In genomic region chr4:150021483-150021882, GRCh38 we compare ENCODE assay signal across 27 cellular contexts.
"Had no signal": no experiment of that assay in that cellular context is flagged by ENCODE, and none has a peak within 500 bp of the region (broad histone marks: within the 10 kb centered on the region; RNA-seq: fewer than 3 reads in every experiment).

No MANE protein-coding gene starts in this region.

- H3K9ac ChIP-seq: neural progenitor cell, parathyroid adenoma had no signal

- H3K4me1 ChIP-seq: neural progenitor cell, parathyroid adenoma, psoas muscle, sigmoid colon, suprapubic skin, testis, tibial artery, transverse colon, upper lobe of right lung, uterus had no signal

- H3K36me3 ChIP-seq: neural progenitor cell, ovary, right lobe of liver, sigmoid colon, suprapubic skin, tibial artery, transverse colon, upper lobe of right lung, uterus had no signal

- ATAC-seq: natural killer cell; psoas muscle; right cardiac atrium; right lobe of liver; stimulated activated memory B cell treated with anti-CD40 and anti-IgM and Interleukin-4, amounts not matched to agents 10 μg/mL and 1 μg/mL and 100 μg/mL, for 72 hours; stimulated activated naive CD8-positive, alpha-beta T cell treated with anti-CD3 and anti-CD28 coated beads, Interleukin-15, amount 100 ng/mL, for 72 hours; stimulated activated naive CD8-positive, alpha-beta T cell treated with anti-CD3 and anti-CD28 coated beads, Interleukin-15, Interleukin-2, amounts not matched to agents 100 U/mL and 50 U/mL, for 24 hours; upper lobe of right lung had no signal

- H3K4me3 ChIP-seq: neural progenitor cell, ovary, psoas muscle, right lobe of liver, sigmoid colon, suprapubic skin, testis, tibial artery, transverse colon, upper lobe of right lung, uterus had no signal

- H2AFZ ChIP-seq: neural progenitor cell, parathyroid adenoma had no signal

- H3K9me3 ChIP-seq: ovary, psoas muscle, right lobe of liver, suprapubic skin, testis, tibial artery, upper lobe of right lung, uterus had no signal

- FAIRE-seq: small intestine had no signal

- DNase-seq: natural killer cell; occipital lobe; ovary; posterior cingulate gyrus; psoas muscle; right cardiac atrium; right lobe of liver; sigmoid colon; small intestine; stimulated activated CD4-positive, alpha-beta T cell treated with anti-CD3 and anti-CD28 coated beads, Interleukin-12 subunit alpha, Interleukin-12 subunit beta, amount 100 ng/mL, for 4 hours; stimulated activated CD4-positive, alpha-beta T cell treated with anti-CD3 and anti-CD28 coated beads, Interleukin-1b, Interleukin-23, amount 100 ng/mL, for 48 hours; stimulated activated CD4-positive, alpha-beta T cell treated with anti-CD3 and anti-CD28 coated beads, Interleukin-4, amount 100 ng/mL, for 1 hour; stimulated activated CD4-positive, alpha-beta T cell treated with anti-CD3 and anti-CD28 coated beads, Interleukin-4, amount 100 ng/mL, for 4 hours; stimulated activated CD8-positive, alpha-beta memory T cell treated with anti-CD3 and anti-CD28 coated beads, Interleukin-4, amount 100 ng/mL, for 48 hours; stimulated activated naive CD4-positive, alpha-beta T cell; stimulated activated naive CD8-positive, alpha-beta T cell treated with anti-CD3 and anti-CD28 coated beads, Interleukin-15, amount 100 ng/mL, for 72 hours; stimulated activated naive CD8-positive, alpha-beta T cell treated with anti-CD3 and anti-CD28 coated beads, Interleukin-15, Interleukin-2, amounts not matched to agents 100 U/mL and 50 U/mL, for 24 hours; substantia nigra; testis; tibial artery; transverse colon; upper lobe of right lung; uterus had no signal

- H3K4me2 ChIP-seq: neural progenitor cell had no signal

- H3K27me3 ChIP-seq: neural progenitor cell, ovary, right lobe of liver, sigmoid colon, suprapubic skin, testis, tibial artery, transverse colon, upper lobe of right lung, uterus had no signal

- H3K27ac ChIP-seq: neural progenitor cell, ovary, parathyroid adenoma, psoas muscle, right lobe of liver, sigmoid colon, suprapubic skin, testis, tibial artery, transverse colon, upper lobe of right lung, uterus had no signal

- H3K79me2 ChIP-seq: parathyroid adenoma had no signal
